Comparison of ENCODE assay signal across 9 cellular contexts in the genomic region with DNA sequence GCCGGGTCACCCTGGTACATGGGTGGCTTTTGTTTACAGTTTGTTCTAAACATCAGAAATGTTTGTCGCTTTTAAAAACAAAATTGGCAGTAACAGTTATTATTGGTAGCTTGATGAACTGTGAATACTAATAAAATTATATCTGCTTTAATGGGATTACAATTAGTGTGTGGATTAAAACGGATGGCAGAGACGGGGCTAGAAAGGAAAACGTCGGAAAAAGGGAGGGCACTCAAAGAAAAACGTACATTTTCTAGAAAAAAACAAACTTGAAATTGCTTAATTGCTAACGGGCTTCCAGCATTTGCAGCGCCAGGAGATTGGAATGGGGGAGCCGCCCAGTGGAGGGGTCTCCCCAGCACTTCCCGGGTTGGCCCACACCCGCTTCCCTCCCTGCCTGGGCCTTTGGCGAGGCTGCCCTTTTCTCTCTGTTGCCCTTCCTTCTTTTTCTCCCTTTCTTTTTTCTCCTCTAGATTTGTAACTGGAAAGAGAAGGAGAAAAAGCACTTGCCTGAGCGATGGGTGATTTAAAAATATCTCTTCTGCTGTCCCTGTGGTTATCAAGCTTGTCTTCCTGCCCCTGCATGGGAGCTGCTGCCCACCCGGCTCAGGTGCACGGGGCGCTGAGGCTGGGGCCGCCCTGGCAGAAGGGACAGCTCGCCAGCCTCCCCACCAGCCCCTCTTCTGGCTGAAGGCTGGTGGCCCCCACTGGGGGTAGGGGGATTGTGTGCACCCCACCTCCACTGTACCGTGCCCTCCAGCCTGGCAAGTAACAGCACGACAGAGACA. TPM values are rescaled to one million over a fixed set of nuclear protein-coding genes. Genes with fewer than 3 reads are reported as not detected.
A peak's percentile ranks its signal among the peaks of the same experiment; 100 is the strongest.
DNase-seq lines count a peak whose midpoint lies in the region; ATAC-seq, FAIRE-seq and TF ChIP-seq lines count a peak whose summit lies in the region.
"Had no signal": no experiment of that assay in that cellular context is flagged by ENCODE, and none has a peak within 500 bp of the region (broad histone marks: within the 10 kb centered on the region; RNA-seq: fewer than 3 reads in every experiment).

No MANE protein-coding gene starts in this region.

- H3K36me3 Mint-ChIP-seq in nephron (ENCODE audit: low read depth), result no peaks in the 10 kb centered on the region
- H3K36me3 Mint-ChIP-seq in stimulated activated memory B cell treated with anti-CD40 and anti-IgM and Interleukin-4, amounts not matched to agents 10 μg/mL and 1 μg/mL and 100 μg/mL, for 72 hours, result no peaks in the 10 kb centered on the region

- WGBS in A549 (ENCODE audit: missing lambda C conversion rate), result 87% methylated on average over 21 of the region's 21 CpGs

- peak overlapping the region; percentile 76; the same call in 2 of the 3 replicates for H3K4me3 ChIP-seq in A549
- peak overlapping the region; percentile 61 for H3K4me3 ChIP-seq in MG63
- peak overlapping the region; percentile 43 to 67 (median 65) for H3K4me3 ChIP-seq in endothelial cell of umbilical vein (replicated peaks in 1 of 3; ENCODE audit: insufficient read depth in 1 of 3, low read depth in 1 of 3, low read length in 3 of 3)

- H3K9me3 ChIP-seq in A549, result no peaks in the 10 kb centered on the region
- H3K9me3 ChIP-seq in MG63, result no peaks in the 10 kb centered on the region
- H3K9me3 ChIP-seq in endothelial cell of umbilical vein (replicated peaks; ENCODE audit: control insufficient read depth, insufficient read depth, low read length), result no peaks in the 10 kb centered on the region

- H3K36me3 ChIP-seq in MG63 (peaks cover 34% of the 10 kb centered on the region), endothelial cell of umbilical vein (ENCODE audit: control insufficient read depth in 2 of 2, extremely low read depth in 1 of 2, insufficient read depth in 2 of 2, low read length in 2 of 2) (no peaks in the 10 kb centered on the region)

- H3K27ac ChIP-seq in A549 (peak overlapping the region; percentile 94 to 98; a peak in 5 of 6 replicates), endothelial cell of umbilical vein (ENCODE audit: insufficient read depth, low read depth, low read length) (peak overlapping the region; percentile 67)

- CTCF ChIA-PET in A549 (lab: Yijun Ruan, JAX), result interaction anchor here (0.6 to 3.9 kb wide), 23 partner anchors 9 to 110 kb away, joined by 3 to 44 read pairs (median 4); a partner anchor contains a TSS
- CTCF ChIA-PET in endothelial cell of umbilical vein (lab: Charles Lee), result interaction anchor here (0.9 to 7.3 kb wide), 7 partner anchors 9 to 88 kb away, joined by 3 to 58 read pairs (median 6); no protein-coding TSS in a partner anchor

- peaks cover 34% of the 10 kb centered on the region for H3K79me2 ChIP-seq in endothelial cell of umbilical vein (ENCODE audit: control insufficient read depth, insufficient read depth, low read length)

- BruUV-seq in endothelial cell of umbilical vein (replicated peaks; lab: Mats Ljungman, UMichigan), result no TSS peak

- H3K27me3 ChIP-seq in MG63 (no peaks in the 10 kb centered on the region), endothelial cell of umbilical vein (ENCODE audit: control insufficient read depth in 2 of 2, insufficient read depth in 2 of 2, low read length in 2 of 2) (no peaks in the 10 kb centered on the region)

- H3K9me1 ChIP-seq in endothelial cell of umbilical vein (replicated peaks; ENCODE audit: control insufficient read depth, extremely low read depth, insufficient read depth, low read length), result no peaks in the 10 kb centered on the region

- peak overlapping the region; percentile 99 to 100 (median 100) for H3K27ac Mint-ChIP-seq in nephron
- no peak overlapping the region for H3K27ac Mint-ChIP-seq in stimulated activated memory B cell treated with anti-CD40 and anti-IgM and Interleukin-4, amounts not matched to agents 10 μg/mL and 1 μg/mL and 100 μg/mL, for 72 hours

- intact Hi-C loops in endothelial cell of umbilical vein (cut with micrococcal nuclease), result loop anchor here (1.0 kb wide), 1 partner anchor 22 kb away; no protein-coding TSS in a partner anchor

- H3K4me2 ChIP-seq in A549 (peak overlapping the region; percentile 92), endothelial cell of umbilical vein (ENCODE audit: insufficient read depth, low read length) (peak overlapping the region; percentile 68)

- dilution Hi-C loops in endothelial cell of umbilical vein (cut with MboI; ENCODE audit: extremely low pct_ligation_motif_present, low sequenced_read_pairs), result no loop called here

- no peak for TF ChIP-seq CTCF in A549 (IDR thresholded peaks at IDR 0.05)
- TF ChIP-seq CTCF in endothelial cell of umbilical vein (IDR thresholded peaks at IDR 0.05; ENCODE audit: extremely low read depth in 1 of 2, insufficient read depth in 1 of 2, low read depth in 1 of 2, low read length in 2 of 2), result no peak
- no peak for TF ChIP-seq CTCF in nephron (IDR thresholded peaks at IDR 0.05; ENCODE audit: unreplicated experiment in 3 of 3)

- no peak for TF ChIP-seq RAD21 in A549 (conservative IDR thresholded peaks at IDR 0.05 in 1 of 2, IDR thresholded peaks at IDR 0.05 in 1 of 2)

- DNase-seq in A549 (ENCODE audit: low read depth in 1 of 2, low spot score in 1 of 2) (no peak), MG63 (no peak), endothelial cell of umbilical vein (ENCODE audit: low read depth, low spot score) (no peak), middle frontal gyrus (ENCODE audit: extremely low spot score, low spot score) (no peak)
- no peak for DNase-seq in activated CD4-positive, CD25-positive, alpha-beta regulatory T cell treated with anti-CD3 and anti-CD28 coated beads, Interleukin-2, amount 50 U/mL, for 72 hours
- DNase-seq: NCI-H510A had no signal

- ATAC-seq in A549, result no peak
- ATAC-seq in stimulated activated memory B cell treated with anti-CD40 and anti-IgM and Interleukin-4, amounts not matched to agents 10 μg/mL and 1 μg/mL and 100 μg/mL, for 72 hours, result no peak
- ATAC-seq in GM21526 (IDR thresholded peaks at IDR 0.05; ENCODE audit: low FRiP score, unreplicated experiment), result no peak

- H3K4me3 Mint-ChIP-seq in nephron, result peak overlapping the region; percentile 90 to 98 (median 96)
- no peak overlapping the region for H3K4me3 Mint-ChIP-seq in stimulated activated memory B cell treated with anti-CD40 and anti-IgM and Interleukin-4, amounts not matched to agents 10 μg/mL and 1 μg/mL and 100 μg/mL, for 72 hours

- H2AFZ ChIP-seq in endothelial cell of umbilical vein (ENCODE audit: low read depth, low read length), result peak overlapping the region; percentile 35

- H3K4me1 ChIP-seq in A549 (peaks cover 52% of the 10 kb centered on the region), endothelial cell of umbilical vein (ENCODE audit: control insufficient read depth, extremely low read depth, insufficient read depth, low read length) (peaks cover 21% of the 10 kb centered on the region)

- peaks cover 68% of the 10 kb centered on the region for H3K4me1 Mint-ChIP-seq in nephron
- peaks cover 24% of the 10 kb centered on the region for H3K4me1 Mint-ChIP-seq in stimulated activated memory B cell treated with anti-CD40 and anti-IgM and Interleukin-4, amounts not matched to agents 10 μg/mL and 1 μg/mL and 100 μg/mL, for 72 hours

- no peak for TF ChIP-seq EP300 in A549 (IDR thresholded peaks at IDR 0.05)

- FAIRE-seq in A549 (lab: Jason Lieb, UNC) (no peak), endothelial cell of umbilical vein (lab: Jason Lieb, UNC) (peak; percentile 70)

- H3K9ac ChIP-seq in endothelial cell of umbilical vein (replicated peaks; ENCODE audit: extremely low read depth, insufficient read depth, low read length), result peak overlapping the region; percentile 61

- POLR2A ChIA-PET in A549 (lab: Yijun Ruan, JAX) (interaction anchor here (1.4 kb wide), 1 partner anchor 84 kb away, joined by 3 read pairs; no protein-coding TSS in a partner anchor), endothelial cell of umbilical vein (lab: Charles Lee) (interaction anchor here (0.6 kb wide), 1 partner anchor 83 kb away, joined by 3 read pairs; no protein-coding TSS in a partner anchor)

- H3K27me3 Mint-ChIP-seq in nephron (ENCODE audit: low read depth), result peaks cover 3% of the 10 kb centered on the region
- H3K27me3 Mint-ChIP-seq in stimulated activated memory B cell treated with anti-CD40 and anti-IgM and Interleukin-4, amounts not matched to agents 10 μg/mL and 1 μg/mL and 100 μg/mL, for 72 hours, result peaks cover 82% of the 10 kb centered on the region

- no peaks in the 10 kb centered on the region for H3K9me3 Mint-ChIP-seq in nephron
- H3K9me3 Mint-ChIP-seq in stimulated activated memory B cell treated with anti-CD40 and anti-IgM and Interleukin-4, amounts not matched to agents 10 μg/mL and 1 μg/mL and 100 μg/mL, for 72 hours, result no peaks in the 10 kb centered on the region

- no peak for TF ChIP-seq POLR2A in A549 (IDR thresholded peaks at IDR 0.05; ENCODE audit: low read length)
- TF ChIP-seq POLR2A in endothelial cell of umbilical vein (IDR thresholded peaks at IDR 0.05; ENCODE audit: low read depth, low read length), result no peak

- H4K20me1 ChIP-seq in endothelial cell of umbilical vein (replicated peaks; ENCODE audit: control insufficient read depth, extremely low read depth, insufficient read depth, low read length), result no peaks in the 10 kb centered on the region

TF ChIP-seq in A549, 52 proteins besides CTCF, POLR2A, EP300 and RAD21 (continues in another document):
- TF ChIP-seq NR3C1 (IDR thresholded peaks at IDR 0.05) (no peak), EHMT2 (IDR thresholded peaks at IDR 0.05; ENCODE audit: low read depth) (no peak), SMC3 (IDR thresholded peaks at IDR 0.05) (no peak)

TF ChIP-seq in endothelial cell of umbilical vein, 7 proteins besides CTCF, POLR2A, EP300 and RAD21:
- TF ChIP-seq GATA2 (IDR thresholded peaks at IDR 0.05; ENCODE audit: insufficient read depth, insufficient read length, low read depth, low read length), result no peak
- TF ChIP-seq EZH2 (IDR thresholded peaks at IDR 0.05; ENCODE audit: borderline replicate concordance, low read depth, low read length, severe bottlenecking), result no peak

RNA-seq across cellular contexts. Expression of a gene that starts 5.9 kb away (rescaled TPM):
- polyA plus RNA-seq in A549 (2011; rRNA removed) (2.1 and 2.6 TPM in 2 replicates), A549 (2017; fragmentation: RNase III; extraction: RNeasy Plus Mini Kit Qiagen cat#74134 plus additional on column Dnase treatment) (5.2 to 5.9 TPM (median 5.8 TPM) in 3 replicates), endothelial cell of umbilical vein (4.7 and 7.1 TPM in 2 replicates)
- polyA plus RNA-seq in A549 (2012; cell fraction: cytosol; rRNA removed), result 7.4 and 8.4 TPM in 2 replicates
- 27.4 and 38.1 TPM in 2 replicates for polyA plus RNA-seq in A549 (2012; cell fraction: nucleus; rRNA removed)
- polyA minus RNA-seq in A549 (2011; rRNA and poly(A)+ RNA removed), result 2.6 and 3.5 TPM in 2 replicates
- 3.6 and 10.4 TPM in 2 replicates for total RNA-seq in MG63 (2014; rRNA removed; shearing (Covaris generic); ENCODE audit: low replicate concordance)
- total RNA-seq in endothelial cell of umbilical vein, result 10.3 and 11.6 TPM in 2 replicates
- 3.4 and 5.1 TPM in 2 replicates for polyA plus RNA-seq in endothelial cell of umbilical vein (2011; cell fraction: cytosol; rRNA removed)
- 15.2 and 19.3 TPM in 2 replicates for polyA plus RNA-seq in endothelial cell of umbilical vein (2011; cell fraction: nucleus; rRNA removed)
- 3.5 and 3.7 TPM in 2 replicates for polyA plus RNA-seq in endothelial cell of umbilical vein (2012)
- polyA minus RNA-seq in endothelial cell of umbilical vein, result 7.4 and 14.0 TPM in 2 replicates
- 8.7 TPM for polyA minus RNA-seq in endothelial cell of umbilical vein (2011; cell fraction: cytosol; rRNA and poly(A)+ RNA removed)
- 3.3 and 10.0 TPM in 2 replicates for polyA minus RNA-seq in endothelial cell of umbilical vein (2011; cell fraction: nucleus; rRNA and poly(A)+ RNA removed)
